8 cellular contexts compared by ENCODE assay signal in the genomic region with DNA sequence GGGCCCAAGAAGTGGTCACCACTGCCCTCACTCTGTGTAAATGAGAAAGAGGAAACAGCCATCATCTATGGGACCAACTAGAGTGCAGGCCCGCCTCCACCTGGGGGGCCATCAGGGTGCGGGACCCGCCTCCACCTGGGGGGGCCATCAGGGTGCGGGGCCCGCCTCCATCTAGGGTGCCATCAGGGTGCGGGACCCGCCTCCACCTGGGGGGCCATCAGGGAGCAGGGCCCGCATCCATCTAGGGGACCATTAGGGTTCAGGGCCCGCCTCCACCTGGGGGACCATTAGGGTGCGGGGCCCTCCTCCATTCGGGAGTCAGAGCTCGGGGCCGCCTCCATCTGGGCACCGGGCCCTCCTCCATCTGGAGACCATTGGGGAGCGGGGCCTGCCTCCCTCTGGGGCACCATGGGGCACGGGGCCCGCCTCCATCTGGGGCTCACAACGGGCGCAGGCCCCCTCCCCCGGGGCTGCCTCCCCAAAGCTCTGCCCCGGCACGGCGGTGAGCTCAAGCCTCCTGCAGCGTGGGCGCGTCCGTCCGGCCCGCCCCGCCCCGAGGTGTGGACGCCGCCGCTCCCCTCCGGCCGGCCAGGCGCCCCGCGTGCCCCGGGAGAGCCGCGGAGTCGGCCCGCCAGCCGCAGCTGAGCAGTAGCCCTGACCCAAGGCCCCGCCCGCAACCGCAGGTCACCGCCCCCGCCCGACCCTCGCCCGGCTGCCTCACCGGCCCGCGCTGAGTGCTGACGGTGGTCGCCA. TPM values are rescaled to one million over a fixed set of nuclear protein-coding genes. Genes with fewer than 3 reads are reported as not detected.
DNase-seq lines count a peak whose midpoint lies in the region; ATAC-seq, FAIRE-seq and TF ChIP-seq lines count a peak whose summit lies in the region.

No MANE protein-coding gene starts in this region.

- POLR2A ChIA-PET in CD4-positive, alpha-beta memory T cell (lab: Charles Lee; ENCODE audit: partially characterized antibody), result interaction anchor here (0.6 to 4.1 kb wide), 14 partner anchors 9 to 490 kb away, joined by 3 to 34 read pairs (median 5); a partner anchor contains a TSS

- ATAC-seq in GM19467 (IDR thresholded peaks at IDR 0.05; ENCODE audit: unreplicated experiment), result peak; percentile 32
- peak; percentile 33 for ATAC-seq in HG03520 (IDR thresholded peaks at IDR 0.05; ENCODE audit: unreplicated experiment)

- TF ChIP-seq CTCF in ascending aorta (IDR thresholded peaks at IDR 0.05) (no peak), keratinocyte (optimal IDR thresholded peaks at IDR 0.05 in 1 of 3, IDR thresholded peaks at IDR 0.05 in 1 of 3, conservative IDR thresholded peaks at IDR 0.05 in 1 of 3; ENCODE audit: extremely low read depth in 1 of 3, insufficient read depth in 2 of 3, low read length in 3 of 3) (no peak)

- H3K9me1 ChIP-seq in keratinocyte (ENCODE audit: control insufficient read depth, extremely low read depth, insufficient read depth, low read length), result peaks cover 4% of the 10 kb centered on the region

- no peaks in the 10 kb centered on the region for H3K36me3 ChIP-seq in CD4-positive, alpha-beta memory T cell (ENCODE audit: insufficient read depth, low read length)
- H3K36me3 ChIP-seq in ascending aorta, result peaks cover 0 to 9% of the 10 kb centered on the region in 2 donors
- H3K36me3 ChIP-seq in keratinocyte (ENCODE audit: control insufficient read depth in 2 of 2, extremely low read depth in 1 of 2, insufficient read depth in 2 of 2, low read length in 2 of 2), result peaks cover 7 to 13% of the 10 kb centered on the region in 2 experiments

- H3K9ac ChIP-seq in keratinocyte (ENCODE audit: control insufficient read depth, extremely low read depth, insufficient read depth, low read length), result peak overlapping the region; percentile 63

- intact Hi-C loops in CD4-positive, alpha-beta memory T cell (cut with micrococcal nuclease), result loop anchor here (1.0 to 2.0 kb wide), 4 partner anchors 27 to 266 kb away; a partner anchor contains a TSS
- intact Hi-C loops in ascending aorta (cut with DNase I), result loop anchor here (1.0 to 10.0 kb wide), 4 partner anchors 26 to 206 kb away; a partner anchor contains a TSS

- peak overlapping the region; percentile 99 for H3K4me2 ChIP-seq in keratinocyte (ENCODE audit: control insufficient read depth, extremely low read depth, insufficient read depth, low read depth, low read length)

- peak overlapping the region; percentile 22 for H2AFZ ChIP-seq in keratinocyte (ENCODE audit: control insufficient read depth, low read length)

- H3K27me3 Mint-ChIP-seq in CD4-positive, alpha-beta memory T cell, result no peaks in the 10 kb centered on the region

- peak overlapping the region; percentile 66 to 89 (median 76) for H3K4me3 Mint-ChIP-seq in CD4-positive, alpha-beta memory T cell

- peak overlapping the region in 6 of 7 donors; percentile 68 to 88 (median 72) for H3K27ac Mint-ChIP-seq in CD4-positive, alpha-beta memory T cell

- peaks cover 0 to 7% (median under 1%) of the 10 kb centered on the region in 8 donors for H3K9me3 Mint-ChIP-seq in CD4-positive, alpha-beta memory T cell

- no peaks in the 10 kb centered on the region for H3K9me3 ChIP-seq in CD4-positive, alpha-beta memory T cell (ENCODE audit: control insufficient read depth in 1 of 2, low read length in 2 of 2)
- no peaks in the 10 kb centered on the region for H3K9me3 ChIP-seq in ascending aorta
- peaks cover 6% of the 10 kb centered on the region for H3K9me3 ChIP-seq in keratinocyte (ENCODE audit: control insufficient read depth, low read depth, low read length)

- H3K27me3 ChIP-seq in CD4-positive, alpha-beta memory T cell (ENCODE audit: insufficient read depth, low read length), result no peaks in the 10 kb centered on the region
- H3K27me3 ChIP-seq in ascending aorta, result no peaks in the 10 kb centered on the region
- H3K27me3 ChIP-seq in keratinocyte (ENCODE audit: control insufficient read depth, extremely low read depth, insufficient read depth, low read length), result peaks cover 7% of the 10 kb centered on the region

- H3K36me3 Mint-ChIP-seq in CD4-positive, alpha-beta memory T cell, result peaks cover 0 to 15% of the 10 kb centered on the region in 2 donors

- dilution Hi-C loops in keratinocyte (cut with MboI; ENCODE audit: extremely low pct_ligation_motif_present, low sequenced_read_pairs), result no loop called here

- peaks cover 2% of the 10 kb centered on the region for H4K20me1 ChIP-seq in keratinocyte (ENCODE audit: control insufficient read depth, extremely low read depth, insufficient read depth, low read length)

- H3K4me1 ChIP-seq in CD4-positive, alpha-beta memory T cell (ENCODE audit: insufficient read depth, low read length), result peaks cover 45% of the 10 kb centered on the region
- peaks cover 15 to 25% of the 10 kb centered on the region in 2 donors for H3K4me1 ChIP-seq in ascending aorta
- H3K4me1 ChIP-seq in keratinocyte (ENCODE audit: control insufficient read depth, extremely low read depth, insufficient read depth, low read length), result peaks cover 44% of the 10 kb centered on the region

- peaks cover 49% of the 10 kb centered on the region for H3K79me2 ChIP-seq in keratinocyte (ENCODE audit: control insufficient read depth, insufficient read depth, low read length)

- H3K4me3 ChIP-seq in CD4-positive, alpha-beta memory T cell (ENCODE audit: low read length in 2 of 2), result peak overlapping the region; percentile 23 to 58
- H3K4me3 ChIP-seq in ascending aorta, result peak overlapping the region; percentile 98 to 99
- H3K4me3 ChIP-seq in keratinocyte (ENCODE audit: control insufficient read depth in 2 of 3, extremely low read depth in 1 of 3, insufficient read depth in 2 of 3, low read depth in 1 of 3, low read length in 3 of 3), result peak overlapping the region; percentile 73 to 76 (median 74)

- peak in 1 of 5 donors; percentile 52 for DNase-seq in CD4-positive, alpha-beta memory T cell
- no peak for DNase-seq in ascending aorta (ENCODE audit: low spot score in 2 of 2)
- DNase-seq in keratinocyte (ENCODE audit: low read depth, low spot score), result no peak
- peak in 1 of 49 donors; percentile 86 for DNase-seq in substantia nigra (lab: John Stamatoyannopoulos, UW)
- DNase-seq in OCI-M1 (lab: John Stamatoyannopoulos, UW), result no peak
- DNase-seq in NCI-H1694 treated with DMSO at 0.1 percent for 48 hours (lab: John Stamatoyannopoulos, UW), result no peak

- H3K27ac ChIP-seq in CD4-positive, alpha-beta memory T cell (ENCODE audit: low read depth, low read length), result peak overlapping the region; percentile 83
- H3K27ac ChIP-seq in ascending aorta (peak overlapping the region; percentile 76 to 92), keratinocyte (ENCODE audit: control insufficient read depth, insufficient read depth, low read length) (peak overlapping the region; percentile 79), substantia nigra (ENCODE audit: low read depth, low read length, poor library complexity, severe bottlenecking) (peak overlapping the region; percentile 72)

- peaks cover 20 to 63% (median 37%) of the 10 kb centered on the region in 4 donors for H3K4me1 Mint-ChIP-seq in CD4-positive, alpha-beta memory T cell

- CTCF ChIA-PET in CD4-positive, alpha-beta memory T cell (lab: Charles Lee; ENCODE audit: partially characterized antibody), result interaction anchor here (1.6 to 1.8 kb wide), 2 partner anchors 46 to 266 kb away, joined by 4 to 5 read pairs; no protein-coding TSS in a partner anchor

- no peak for FAIRE-seq in keratinocyte (lab: Jason Lieb, UNC)

RNA-seq across cellular contexts. Expression of a gene that starts 0.5 kb away (rescaled TPM):
- 10 to 100 TPM; 49.3 to 51.4 TPM for total RNA-seq in CD4-positive, alpha-beta memory T cell
- polyA plus RNA-seq in CD4-positive, alpha-beta memory T cell, result 10 to 100 TPM; 29.8 to 34.0 TPM
- 63.0 TPM for total RNA-seq in ascending aorta
- polyA plus RNA-seq in keratinocyte, result 40.2 to 89.3 TPM (median 73.8 TPM) in 3 replicates
- polyA plus RNA-seq in keratinocyte (2011; ENCODE audit: low read depth), result 42.4 TPM
- 59.4 and 104 TPM in 2 replicates for polyA plus RNA-seq in keratinocyte (2011; cell fraction: cytosol; rRNA removed)
- 61.6 and 80.3 TPM in 2 replicates for polyA plus RNA-seq in keratinocyte (2011; cell fraction: nucleus; rRNA removed)
- 67.5 and 77.7 TPM in 2 replicates for polyA plus RNA-seq in keratinocyte (2012; ENCODE audit: low replicate concordance)
- polyA minus RNA-seq in keratinocyte, result 69.0 to 167 TPM (median 81.6 TPM) in 3 replicates
- 104 TPM for polyA minus RNA-seq in keratinocyte (2011; cell fraction: cytosol; rRNA and poly(A)+ RNA removed)
- 34.6 and 41.6 TPM in 2 replicates for polyA minus RNA-seq in keratinocyte (2011; cell fraction: nucleus; rRNA and poly(A)+ RNA removed)

Comparison
In these comparisons a context has a peak if more than half of its experiments do, and no peak if none do; other contexts are left out.
1. H3K4me3 ChIP-seq: peak in every context shown above with its lines; median percentile 98 in ascending aorta; 74 in keratinocyte; 40 in CD4-positive, alpha-beta memory T cell.